In genomic region chr11:64219755-64220154, GRCh38 we compare ENCODE assay signal across 1 cellular context.
TF ChIP-seq lines count a peak whose summit lies in the region.

No MANE protein-coding gene starts in this region.

TF ChIP-seq in HepG2, 621 proteins besides CTCF, POLR2A, EP300 and RAD21:
- no peak for TF ChIP-seq XBP1 (CRISPR knock-in tag; IDR thresholded peaks at IDR 0.05)
- peak; percentile 84 for TF ChIP-seq ZBTB33 (CRISPR knock-in tag; IDR thresholded peaks at IDR 0.05)
- no peak for TF ChIP-seq NFATC3 (CRISPR knock-in tag; IDR thresholded peaks at IDR 0.05)
- no peak for TF ChIP-seq ZNF432 (CRISPR knock-in tag; IDR thresholded peaks at IDR 0.05; ENCODE audit: borderline replicate concordance)
- no peak for TF ChIP-seq NR2F1 (CRISPR knock-in tag; IDR thresholded peaks at IDR 0.05)
- no peak for TF ChIP-seq MAX (IDR thresholded peaks at IDR 0.05)
- TF ChIP-seq TCF7 (IDR thresholded peaks at IDR 0.05; ENCODE audit: low read depth): no peak
- peak; percentile 8 for TF ChIP-seq AGO1 (IDR thresholded peaks at IDR 0.05; ENCODE audit: low read depth, low read length, poor library complexity, severe bottlenecking)
- TF ChIP-seq ZNF740 (CRISPR knock-in tag; IDR thresholded peaks at IDR 0.05): no peak
- TF ChIP-seq HMGXB3 (CRISPR knock-in tag; IDR thresholded peaks at IDR 0.05; ENCODE audit: borderline replicate concordance): no peak
- no peak for TF ChIP-seq TEAD3 (CRISPR knock-in tag; optimal IDR thresholded peaks at IDR 0.05; ENCODE audit: borderline replicate concordance)
- TF ChIP-seq DRAP1 (CRISPR knock-in tag; IDR thresholded peaks at IDR 0.05): no peak
